19 cellular contexts compared by ENCODE assay signal in the genomic region with DNA sequence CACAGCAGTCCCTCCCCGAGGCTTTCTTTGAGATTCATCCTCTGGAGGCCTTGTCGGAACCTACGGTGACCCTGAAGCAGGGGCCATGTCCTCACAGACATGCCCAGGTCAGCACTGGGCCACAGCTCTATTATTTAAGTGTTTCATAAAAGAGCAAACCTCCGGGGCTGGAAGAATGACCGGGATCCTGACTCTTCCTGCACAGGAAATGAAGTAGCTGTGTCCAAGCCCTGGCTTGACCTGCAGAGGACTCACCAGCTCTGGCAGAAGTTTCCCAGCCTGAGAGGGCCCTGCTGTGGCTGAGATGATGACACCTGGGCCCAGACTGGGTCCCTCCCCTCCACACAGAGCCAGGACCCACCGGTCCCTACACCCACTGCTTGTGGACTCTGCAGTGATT.
DNase-seq lines count a peak whose midpoint lies in the region; ATAC-seq and TF ChIP-seq lines count a peak whose summit lies in the region.
"Had no signal": no experiment of that assay in that cellular context is flagged by ENCODE, and none has a peak within 500 bp of the region (broad histone marks: within the 10 kb centered on the region; RNA-seq: fewer than 3 reads in every experiment).

No MANE protein-coding gene starts in this region.

- ATAC-seq in WTC11 (no peak), left lung (peak; percentile 52)
- no peak for ATAC-seq in naive thymus-derived CD4-positive, alpha-beta T cell
- no peak for ATAC-seq in natural killer cell treated with Interleukin-12 subunit alpha and Interleukin-12 subunit beta and Interleukin-15 and Interleukin-18, amount 100 ng/mL, for 72 hours

- H3K4me3 Mint-ChIP-seq in WTC11: no peak overlapping the region
- H3K4me3 Mint-ChIP-seq in naive thymus-derived CD4-positive, alpha-beta T cell: no peak overlapping the region
- H3K4me3 Mint-ChIP-seq in natural killer cell treated with Interleukin-12 subunit alpha and Interleukin-12 subunit beta and Interleukin-15 and Interleukin-18, amount 100 ng/mL, for 72 hours: no peak overlapping the region
- H3K4me3 Mint-ChIP-seq: activated CD4-positive, alpha-beta memory T cell treated with anti-CD3 and anti-CD28 coated beads for 36 hours; activated naive CD4-positive, alpha-beta T cell treated with anti-CD3 and anti-CD28 coated beads, Interleukin-2, amount 50 U/mL, for 24 hours; T-helper 1 cell treated with Interleukin-12 subunit alpha and Interleukin-12 subunit beta and Interleukin-4 antibody, amounts not matched to agents 30 μg/mL and 1 μg/mL, for 36 hours had no signal

- peaks cover 0 to 66% (median 0%) of the 10 kb centered on the region in 4 donors for H3K27me3 ChIP-seq in esophagus muscularis mucosa
- H3K27me3 ChIP-seq in left lung: peaks cover 0 to 67% of the 10 kb centered on the region in 2 donors
- peaks cover 26 to 40% of the 10 kb centered on the region in 2 donors for H3K27me3 ChIP-seq in stomach smooth muscle (ENCODE audit: control insufficient read depth in 1 of 2, insufficient read depth in 2 of 2, low read length in 2 of 2)
- H3K27me3 ChIP-seq in naive thymus-derived CD4-positive, alpha-beta T cell (ENCODE audit: control insufficient read depth in 2 of 2, insufficient read depth in 2 of 2, low read length in 2 of 2): no peaks in the 10 kb centered on the region

- POLR2A ChIA-PET in WTC11 (lab: Charles Lee): interaction anchor here (1.0 to 2.0 kb wide), 3 partner anchors 11 to 49 kb away, joined by 3 to 7 read pairs (median 4); no protein-coding TSS in a partner anchor
- POLR2A ChIA-PET in naive thymus-derived CD4-positive, alpha-beta T cell (lab: Charles Lee): no interaction called here

- DNase-seq in WTC11 (ENCODE audit: low spot score): no peak
- DNase-seq in esophagus muscularis mucosa (ENCODE audit: extremely low spot score): no peak
- DNase-seq in left lung: no peak
- DNase-seq in naive thymus-derived CD4-positive, alpha-beta T cell: no peak
- no peak for DNase-seq in natural killer cell treated with Interleukin-12 subunit alpha and Interleukin-12 subunit beta and Interleukin-15 and Interleukin-18, amount 100 ng/mL, for 72 hours (ENCODE audit: low spot score)
- no peak for DNase-seq in coronary artery (ENCODE audit: low spot score)
- no peak for DNase-seq in NCI-H2081 treated with DMSO at 0.1 percent for 48 hours (lab: John Stamatoyannopoulos, UW)
- DNase-seq: activated CD4-positive, alpha-beta memory T cell treated with anti-CD3 and anti-CD28 coated beads for 36 hours; activated T-cell treated with anti-CD3 and anti-CD28 coated beads, Interleukin-2, amount 50 U/mL, for 1 hour; DND-41; head of caudate nucleus; NCI-H187; NCI-H510A; nucleus accumbens; stimulated activated CD4-positive, alpha-beta T cell treated with anti-CD3 and anti-CD28 coated beads, Interleukin-2, amount 100 ng/mL, for 48 hours; WERI-Rb-1 had no signal

- H3K9me3 ChIP-seq in esophagus muscularis mucosa (no peaks in the 10 kb centered on the region), left lung (no peaks in the 10 kb centered on the region), stomach smooth muscle (ENCODE audit: control insufficient read depth in 2 of 2, low read length in 2 of 2) (no peaks in the 10 kb centered on the region)
- no peaks in the 10 kb centered on the region for H3K9me3 ChIP-seq in naive thymus-derived CD4-positive, alpha-beta T cell (ENCODE audit: control insufficient read depth in 2 of 3, low read length in 3 of 3)

- no peak for TF ChIP-seq CTCF in WTC11 (IDR thresholded peaks at IDR 0.05)
- no peak for TF ChIP-seq CTCF in esophagus muscularis mucosa (IDR thresholded peaks at IDR 0.05)
- TF ChIP-seq CTCF in left lung (IDR thresholded peaks at IDR 0.05): no peak
- no peak for TF ChIP-seq CTCF in coronary artery (IDR thresholded peaks at IDR 0.05)

- no peak overlapping the region; the same call in 1 of the 2 replicates for H3K27ac Mint-ChIP-seq in WTC11
- no peak overlapping the region for H3K27ac Mint-ChIP-seq in naive thymus-derived CD4-positive, alpha-beta T cell
- no peak overlapping the region for H3K27ac Mint-ChIP-seq in natural killer cell treated with Interleukin-12 subunit alpha and Interleukin-12 subunit beta and Interleukin-15 and Interleukin-18, amount 100 ng/mL, for 72 hours
- H3K27ac Mint-ChIP-seq: activated CD4-positive, alpha-beta memory T cell treated with anti-CD3 and anti-CD28 coated beads for 36 hours; activated naive CD4-positive, alpha-beta T cell treated with anti-CD3 and anti-CD28 coated beads, Interleukin-2, amount 50 U/mL, for 24 hours; T-helper 1 cell treated with Interleukin-12 subunit alpha and Interleukin-12 subunit beta and Interleukin-4 antibody, amounts not matched to agents 30 μg/mL and 1 μg/mL, for 36 hours had no signal

- WGBS in esophagus muscularis mucosa: 43% methylated on average over 6 of the region's 6 CpGs

- no peak for TF ChIP-seq POLR2A in esophagus muscularis mucosa (IDR thresholded peaks at IDR 0.05; ENCODE audit: low read depth)

- H3K36me3 Mint-ChIP-seq in WTC11: no peaks in the 10 kb centered on the region
- H3K36me3 Mint-ChIP-seq in naive thymus-derived CD4-positive, alpha-beta T cell: peaks cover 0 to 6% (median 0%) of the 10 kb centered on the region in 5 donors
- no peaks in the 10 kb centered on the region for H3K36me3 Mint-ChIP-seq in natural killer cell treated with Interleukin-12 subunit alpha and Interleukin-12 subunit beta and Interleukin-15 and Interleukin-18, amount 100 ng/mL, for 72 hours
- H3K36me3 Mint-ChIP-seq: activated CD4-positive, alpha-beta memory T cell treated with anti-CD3 and anti-CD28 coated beads for 36 hours; activated naive CD4-positive, alpha-beta T cell treated with anti-CD3 and anti-CD28 coated beads, Interleukin-2, amount 50 U/mL, for 24 hours had no signal

- CTCF ChIA-PET in WTC11 (lab: Charles Lee): interaction anchor here (0.6 to 20.5 kb wide), 13 partner anchors 8 to 141 kb away, joined by 3 to 406 read pairs (median 4); a partner anchor contains a TSS
- CTCF ChIA-PET in naive thymus-derived CD4-positive, alpha-beta T cell (lab: Charles Lee): interaction anchor here (0.6 to 1.2 kb wide), 2 partner anchors 41 to 914 kb away, joined by 3 read pairs; no protein-coding TSS in a partner anchor

- H3K9ac ChIP-seq in stomach smooth muscle (ENCODE audit: low read length in 2 of 2): no peak overlapping the region

- H3K9me3 Mint-ChIP-seq in WTC11: no peaks in the 10 kb centered on the region
- no peaks in the 10 kb centered on the region for H3K9me3 Mint-ChIP-seq in naive thymus-derived CD4-positive, alpha-beta T cell
- H3K9me3 Mint-ChIP-seq in natural killer cell treated with Interleukin-12 subunit alpha and Interleukin-12 subunit beta and Interleukin-15 and Interleukin-18, amount 100 ng/mL, for 72 hours: no peaks in the 10 kb centered on the region
- H3K9me3 Mint-ChIP-seq: activated CD4-positive, alpha-beta memory T cell treated with anti-CD3 and anti-CD28 coated beads for 36 hours; activated naive CD4-positive, alpha-beta T cell treated with anti-CD3 and anti-CD28 coated beads, Interleukin-2, amount 50 U/mL, for 24 hours; T-helper 1 cell treated with Interleukin-12 subunit alpha and Interleukin-12 subunit beta and Interleukin-4 antibody, amounts not matched to agents 30 μg/mL and 1 μg/mL, for 36 hours had no signal

- intact Hi-C loops in esophagus muscularis mucosa (cut with DNase I): no loop called here
- intact Hi-C loops in left lung (cut with DNase I): no loop called here
- intact Hi-C loops in naive thymus-derived CD4-positive, alpha-beta T cell (cut with micrococcal nuclease): no loop called here

- H3K4me1 ChIP-seq in esophagus muscularis mucosa (peaks cover 33 to 36% (median 34%) of the 10 kb centered on the region in 4 donors), left lung (peaks cover 0 to 29% of the 10 kb centered on the region in 2 donors), stomach smooth muscle (ENCODE audit: control insufficient read depth, insufficient read depth, low read length) (peaks cover 5% of the 10 kb centered on the region)
- no peaks in the 10 kb centered on the region for H3K4me1 ChIP-seq in naive thymus-derived CD4-positive, alpha-beta T cell (ENCODE audit: control insufficient read depth in 2 of 2, insufficient read depth in 2 of 2, low read length in 2 of 2)

- H3K27ac ChIP-seq in esophagus muscularis mucosa (replicated peaks in 1 of 4) (peak overlapping the region in 3 of 4 donors; percentile 54 to 74 (median 57)), left lung (peak overlapping the region in 1 of 2 donors; percentile 65), stomach smooth muscle (ENCODE audit: low read length) (peak overlapping the region; percentile 37), coronary artery (peak overlapping the region in 1 of 2 donors; percentile 53)
- H3K27ac ChIP-seq in naive thymus-derived CD4-positive, alpha-beta T cell (ENCODE audit: low read depth, low read length): no peak overlapping the region
- H3K27ac ChIP-seq: WERI-Rb-1 had no signal

- H3K4me3 ChIP-seq in esophagus muscularis mucosa (no peak overlapping the region), left lung (no peak overlapping the region), stomach smooth muscle (ENCODE audit: low read length in 2 of 2) (no peak overlapping the region), coronary artery (no peak overlapping the region)
- H3K4me3 ChIP-seq in naive thymus-derived CD4-positive, alpha-beta T cell (ENCODE audit: low read length): no peak overlapping the region

- H3K27me3 Mint-ChIP-seq in WTC11 (ENCODE audit: low read depth): peaks cover 3% of the 10 kb centered on the region; the same call in 1 of the 2 replicates
- peaks cover 57 to 75% (median 63%) of the 10 kb centered on the region in 5 donors for H3K27me3 Mint-ChIP-seq in naive thymus-derived CD4-positive, alpha-beta T cell
- H3K27me3 Mint-ChIP-seq in natural killer cell treated with Interleukin-12 subunit alpha and Interleukin-12 subunit beta and Interleukin-15 and Interleukin-18, amount 100 ng/mL, for 72 hours: peaks cover 34 to 57% of the 10 kb centered on the region in 2 donors

- no peak for TF ChIP-seq EP300 in esophagus muscularis mucosa (IDR thresholded peaks at IDR 0.05)

- peaks cover 75% of the 10 kb centered on the region for H3K4me1 Mint-ChIP-seq in WTC11
- H3K4me1 Mint-ChIP-seq in naive thymus-derived CD4-positive, alpha-beta T cell: peaks cover 0 to 2% (median 0%) of the 10 kb centered on the region in 7 donors
- H3K4me1 Mint-ChIP-seq in natural killer cell treated with Interleukin-12 subunit alpha and Interleukin-12 subunit beta and Interleukin-15 and Interleukin-18, amount 100 ng/mL, for 72 hours (ENCODE audit: low read depth in 2 of 2): no peaks in the 10 kb centered on the region
- H3K4me1 Mint-ChIP-seq: activated naive CD4-positive, alpha-beta T cell treated with anti-CD3 and anti-CD28 coated beads, Interleukin-2, amount 50 U/mL, for 24 hours had no signal

- H3K36me3 ChIP-seq in esophagus muscularis mucosa: peaks cover 0 to 7% (median 0%) of the 10 kb centered on the region in 4 donors
- H3K36me3 ChIP-seq in left lung: no peaks in the 10 kb centered on the region
- no peaks in the 10 kb centered on the region for H3K36me3 ChIP-seq in stomach smooth muscle (ENCODE audit: control insufficient read depth in 2 of 2, insufficient read depth in 2 of 2, low read length in 2 of 2)
- no peaks in the 10 kb centered on the region for H3K36me3 ChIP-seq in naive thymus-derived CD4-positive, alpha-beta T cell (ENCODE audit: control insufficient read depth in 2 of 3, insufficient read depth in 3 of 3, low read length in 3 of 3)
- H3K36me3 ChIP-seq: WERI-Rb-1 had no signal
